Comparison of ENCODE assay signal across 12 cellular contexts in genomic region chr17:7232114-7232513, GRCh38. TPM values are rescaled to one million over a fixed set of nuclear protein-coding genes. Genes with fewer than 3 reads are reported as not detected.
DNase-seq lines count a peak whose midpoint lies in the region; ATAC-seq and TF ChIP-seq lines count a peak whose summit lies in the region.
"Had no signal": no experiment of that assay in that cellular context is flagged by ENCODE, and none has a peak within 500 bp of the region (broad histone marks: within the 10 kb centered on the region; RNA-seq: fewer than 3 reads in every experiment).

No MANE protein-coding gene starts in this region.

- DNase-seq in MCF 10A (ENCODE audit: unreplicated experiment), result no peak
- DNase-seq in breast epithelium (ENCODE audit: low spot score in 2 of 2), result no peak
- no peak for DNase-seq in activated CD8-positive, alpha-beta T cell treated with anti-CD3 and anti-CD28 coated beads, Interleukin-2, amount 10 ng/mL, durations not matched to agents 7 days and 5 days
- DNase-seq in type B pancreatic cell (ENCODE audit: extremely low spot score, unreplicated experiment), result no peak
- DNase-seq in glomerular visceral epithelial cell (ENCODE audit: extremely low spot score), result no peak
- DNase-seq in NCI-H1417 (lab: John Stamatoyannopoulos, UW), result no peak
- DNase-seq: hippocampal formation, NCI-H1105 treated with DMSO at 0.1 percent for 48 hours had no signal

- H3K36me3 ChIP-seq in breast epithelium, result no peaks in the 10 kb centered on the region
- peaks cover 50% of the 10 kb centered on the region for H3K36me3 ChIP-seq in iPS-18a (ENCODE audit: control insufficient read depth, low read depth, low read length)

- H3K4me1 ChIP-seq in breast epithelium (peaks cover 0 to 12% of the 10 kb centered on the region in 2 donors), iPS-18a (ENCODE audit: control insufficient read depth, low read depth, low read length) (peaks cover 8% of the 10 kb centered on the region)

- H3K4me3 Mint-ChIP-seq in MCF 10A (ENCODE audit: unreplicated experiment) (peak overlapping the region; percentile 91), type B pancreatic cell (peak overlapping the region; percentile 50)
- peak overlapping the region; percentile 90 for H3K4me3 Mint-ChIP-seq in activated CD8-positive, alpha-beta T cell treated with anti-CD3 and anti-CD28 coated beads, Interleukin-2, amount 10 ng/mL, durations not matched to agents 7 days and 5 days
- H3K4me3 Mint-ChIP-seq: CD14-positive monocyte had no signal

- H3K4me3 ChIP-seq in breast epithelium (peak overlapping the region in 1 of 3 donors; percentile 98), iPS-18a (ENCODE audit: low read length) (peak overlapping the region; percentile 13)

- BruUV-seq in MCF 10A (replicated peaks; lab: Mats Ljungman, UMichigan), result TSS peak; percentile 6

- H3K9me3 Mint-ChIP-seq in MCF 10A (ENCODE audit: unreplicated experiment), result no peaks in the 10 kb centered on the region
- H3K9me3 Mint-ChIP-seq in activated CD8-positive, alpha-beta T cell treated with anti-CD3 and anti-CD28 coated beads, Interleukin-2, amount 10 ng/mL, durations not matched to agents 7 days and 5 days (ENCODE audit: insufficient read depth), result no peaks in the 10 kb centered on the region
- no peaks in the 10 kb centered on the region for H3K9me3 Mint-ChIP-seq in type B pancreatic cell

- peaks cover 86% of the 10 kb centered on the region for H3K36me3 Mint-ChIP-seq in MCF 10A (ENCODE audit: insufficient read depth, unreplicated experiment)
- H3K36me3 Mint-ChIP-seq in activated CD8-positive, alpha-beta T cell treated with anti-CD3 and anti-CD28 coated beads, Interleukin-2, amount 10 ng/mL, durations not matched to agents 7 days and 5 days (ENCODE audit: low read depth), result peaks cover 58% of the 10 kb centered on the region
- H3K36me3 Mint-ChIP-seq in type B pancreatic cell, result peaks cover 31% of the 10 kb centered on the region

- H3K4me1 Mint-ChIP-seq in MCF 10A (ENCODE audit: insufficient read depth, unreplicated experiment) (peaks cover 35% of the 10 kb centered on the region), type B pancreatic cell (ENCODE audit: unreplicated experiment) (peaks cover 27% of the 10 kb centered on the region)
- peaks cover 46% of the 10 kb centered on the region for H3K4me1 Mint-ChIP-seq in activated CD8-positive, alpha-beta T cell treated with anti-CD3 and anti-CD28 coated beads, Interleukin-2, amount 10 ng/mL, durations not matched to agents 7 days and 5 days (ENCODE audit: low read depth)

- H3K27ac ChIP-seq in breast epithelium, result no peak overlapping the region
- no peak overlapping the region for H3K27ac ChIP-seq in iPS-18a (ENCODE audit: low read length)

- no peak for TF ChIP-seq CTCF in MCF 10A (IDR thresholded peaks at IDR 0.05; ENCODE audit: unreplicated experiment)
- no peak for TF ChIP-seq CTCF in breast epithelium (IDR thresholded peaks at IDR 0.05)
- TF ChIP-seq CTCF in type B pancreatic cell (conservative IDR thresholded peaks at IDR 0.05), result no peak

- TF ChIP-seq POLR2A in breast epithelium (IDR thresholded peaks at IDR 0.05), result no peak

- intact Hi-C loops in MCF 10A (cut with micrococcal nuclease) (no loop called here), breast epithelium (cut with DNase I; ENCODE audit: low total_unique reads) (no loop called here)

- no peak overlapping the region for H3K9ac ChIP-seq in iPS-18a (ENCODE audit: low read length)

- H3K27me3 Mint-ChIP-seq in MCF 10A (ENCODE audit: insufficient read depth, unreplicated experiment), result no peaks in the 10 kb centered on the region
- no peaks in the 10 kb centered on the region for H3K27me3 Mint-ChIP-seq in activated CD8-positive, alpha-beta T cell treated with anti-CD3 and anti-CD28 coated beads, Interleukin-2, amount 10 ng/mL, durations not matched to agents 7 days and 5 days (ENCODE audit: low read depth)
- no peaks in the 10 kb centered on the region for H3K27me3 Mint-ChIP-seq in type B pancreatic cell

- no peak for ATAC-seq in activated CD8-positive, alpha-beta T cell treated with anti-CD3 and anti-CD28 coated beads, Interleukin-2, amount 10 ng/mL, durations not matched to agents 7 days and 5 days
- ATAC-seq in HG03521 (IDR thresholded peaks at IDR 0.05; ENCODE audit: unreplicated experiment), result no peak
- ATAC-seq: activated CD4-positive, CD25-positive, alpha-beta regulatory T cell treated with anti-CD3 and anti-CD28 coated beads, Interleukin-2, amount 50 U/mL, for 24 hours had no signal

- H3K9me3 ChIP-seq in breast epithelium, result no peaks in the 10 kb centered on the region
- no peaks in the 10 kb centered on the region for H3K9me3 ChIP-seq in iPS-18a (ENCODE audit: control insufficient read depth, low read depth, low read length)

- CTCF ChIA-PET in MCF 10A (lab: Yijun Ruan, JAX), result interaction anchor here (0.7 to 1.4 kb wide), 2 partner anchors 9 to 12 kb away, joined by 3 to 5 read pairs; no protein-coding TSS in a partner anchor
- CTCF ChIA-PET in activated CD8-positive, alpha-beta T cell treated with anti-CD3 and anti-CD28 coated beads, Interleukin-2, amount 10 ng/mL, durations not matched to agents 7 days and 5 days (lab: Charles Lee), result interaction anchor here (5.8 kb wide), 1 partner anchor 12 kb away, joined by 36 read pairs; the partner anchor contains the start of genes ACADVL and DLG4

- POLR2A ChIA-PET in MCF 10A (lab: Yijun Ruan, JAX), result interaction anchor here (3.5 to 14.3 kb wide), 2 partner anchors 11 kb away, joined by 35 to 278 read pairs; partner anchors contain the start of genes ACADVL, DLG4 and GABARAP
- POLR2A ChIA-PET in activated CD8-positive, alpha-beta T cell treated with anti-CD3 and anti-CD28 coated beads, Interleukin-2, amount 10 ng/mL, durations not matched to agents 7 days and 5 days (lab: Charles Lee), result interaction anchor here (1.5 kb wide), 1 partner anchor 11 kb away, joined by 3 read pairs; no protein-coding TSS in a partner anchor

- H3K27me3 ChIP-seq in breast epithelium (no peaks in the 10 kb centered on the region), iPS-18a (ENCODE audit: control insufficient read depth, insufficient read depth, low read length) (no peaks in the 10 kb centered on the region)

- H3K27ac Mint-ChIP-seq in MCF 10A (ENCODE audit: low read depth, unreplicated experiment) (no peak overlapping the region), type B pancreatic cell (no peak overlapping the region)
- no peak overlapping the region for H3K27ac Mint-ChIP-seq in activated CD8-positive, alpha-beta T cell treated with anti-CD3 and anti-CD28 coated beads, Interleukin-2, amount 10 ng/mL, durations not matched to agents 7 days and 5 days
- H3K27ac Mint-ChIP-seq: CD14-positive monocyte had no signal

RNA-seq across cellular contexts. Expression of gene DVL2, which starts 2.2 kb away (rescaled TPM):
- total RNA-seq in MCF 10A (2022) (34.9 and 37.4 TPM in 2 replicates), breast epithelium (10 to 100 TPM; 32.0 to 58.2 (median 47.9) TPM), type B pancreatic cell (ENCODE audit: low replicate concordance) (62.8 and 93.9 TPM in 2 replicates)
- total RNA-seq in activated CD8-positive, alpha-beta T cell treated with anti-CD3 and anti-CD28 coated beads, Interleukin-2, amount 10 ng/mL, durations not matched to agents 7 days and 5 days, result 10 to 100 TPM; 52.4 to 56.6 TPM

RNA-seq across cellular contexts. Expression of gene PHF23, which starts 7.1 kb away (rescaled TPM):
- total RNA-seq in MCF 10A (2022), result 41.8 and 47.1 TPM in 2 replicates
- 10 to 100 TPM; 22.1 to 40.4 (median 37.7) TPM for total RNA-seq in breast epithelium
- total RNA-seq in activated CD8-positive, alpha-beta T cell treated with anti-CD3 and anti-CD28 coated beads, Interleukin-2, amount 10 ng/mL, durations not matched to agents 7 days and 5 days, result 10 to 100 TPM; 53.6 to 57.9 TPM
- total RNA-seq in type B pancreatic cell (ENCODE audit: low replicate concordance), result 42.8 and 61.1 TPM in 2 replicates

RNA-seq across cellular contexts. Expression of gene GABARAP, which starts 10.1 kb away (rescaled TPM):
- total RNA-seq in MCF 10A (2022), result 226 and 294 TPM in 2 replicates
- total RNA-seq in breast epithelium, result 100 to 1,000 TPM; 620 to 765 (median 631) TPM
- 100 to 1,000 TPM; 203 to 227 TPM for total RNA-seq in activated CD8-positive, alpha-beta T cell treated with anti-CD3 and anti-CD28 coated beads, Interleukin-2, amount 10 ng/mL, durations not matched to agents 7 days and 5 days
- total RNA-seq in type B pancreatic cell (ENCODE audit: low replicate concordance), result 478 and 570 TPM in 2 replicates

RNA-seq across cellular contexts. Expression of gene ACADVL, which starts 12.4 kb away (rescaled TPM):
- total RNA-seq in MCF 10A (2022) (387 and 413 TPM in 2 replicates), breast epithelium (1,000 to 10,000 TPM in 1 of 3 donors, 100 to 1,000 TPM in 2; 421 to 1,002 (median 829) TPM), type B pancreatic cell (ENCODE audit: low replicate concordance) (573 and 617 TPM in 2 replicates)
- total RNA-seq in activated CD8-positive, alpha-beta T cell treated with anti-CD3 and anti-CD28 coated beads, Interleukin-2, amount 10 ng/mL, durations not matched to agents 7 days and 5 days, result 100 to 1,000 TPM; 348 to 371 TPM

RNA-seq across cellular contexts. Expression of gene DLG4, which starts 12.5 kb away (rescaled TPM):
- 7.6 TPM in 2 replicates for total RNA-seq in MCF 10A (2022)
- total RNA-seq in breast epithelium, result 10 to 100 TPM in 2 of 3 donors, 1 to 10 TPM in 1; 7.2 to 18.4 (median 11.1) TPM
- total RNA-seq in activated CD8-positive, alpha-beta T cell treated with anti-CD3 and anti-CD28 coated beads, Interleukin-2, amount 10 ng/mL, durations not matched to agents 7 days and 5 days, result 10 to 100 TPM; 10.1 to 11.7 TPM
- total RNA-seq in type B pancreatic cell (ENCODE audit: low replicate concordance), result 7.8 and 46.1 TPM in 2 replicates
